ENCODE assay signal across 15 cellular contexts in genomic region chr2:118844261-118845004, GRCh38. TPM values are rescaled to one million over a fixed set of nuclear protein-coding genes. Genes with fewer than 3 reads are reported as not detected.
DNase-seq lines count a peak whose midpoint lies in the region; ATAC-seq and TF ChIP-seq lines count a peak whose summit lies in the region.
"Had no signal": no experiment of that assay in that cellular context is flagged by ENCODE, and none has a peak within 500 bp of the region (broad histone marks: within the 10 kb centered on the region; RNA-seq: fewer than 3 reads in every experiment).

No MANE protein-coding gene starts in this region.

- no peak overlapping the region for H3K27ac ChIP-seq in coronary artery

- no peak for DNase-seq in activated naive CD4-positive, alpha-beta T cell treated with anti-CD3 and anti-CD28 coated beads, Interleukin-2, amount 10 ng/mL, durations not matched to agents 7 days and 5 days
- DNase-seq in activated naive CD4-positive, alpha-beta T cell treated with Interleukin-2 at 50 U/mL for 16 hours: no peak
- DNase-seq in coronary artery (ENCODE audit: low spot score) (no peak), naive B cell (no peak), DMS 273 (lab: John Stamatoyannopoulos, UW; ENCODE audit: unreplicated experiment) (no peak), MV-4-11 (lab: John Stamatoyannopoulos, UW) (no peak), putamen (ENCODE audit: low spot score) (no peak)
- DNase-seq in stimulated activated effector memory CD8-positive, alpha-beta T cell treated with anti-CD3 and anti-CD28 coated beads, Interleukin-12 subunit alpha, Interleukin-12 subunit beta, amount 100 ng/mL, for 72 hours (ENCODE audit: low spot score in 2 of 2): no peak
- DNase-seq: ACHN; activated CD8-positive, alpha-beta T cell treated with anti-CD3 and anti-CD28 coated beads, Interleukin-2, amount 10 ng/mL, durations not matched to agents 7 days and 5 days; activated naive CD4-positive, alpha-beta T cell; DMS153; NCI-H226 had no signal

- CTCF ChIA-PET in activated naive CD4-positive, alpha-beta T cell treated with anti-CD3 and anti-CD28 coated beads, Interleukin-2, amount 10 ng/mL, durations not matched to agents 7 days and 5 days (lab: Charles Lee): interaction anchor here (2.5 kb wide), 1 partner anchor 11 kb away, joined by 10 read pairs; no protein-coding TSS in a partner anchor

- H3K27me3 Mint-ChIP-seq in activated naive CD4-positive, alpha-beta T cell treated with anti-CD3 and anti-CD28 coated beads, Interleukin-2, amount 10 ng/mL, durations not matched to agents 7 days and 5 days: peaks cover 100% of the 10 kb centered on the region
- peaks cover 62 to 84% (median 74%) of the 10 kb centered on the region in 3 donors for H3K27me3 Mint-ChIP-seq in naive B cell

- TF ChIP-seq CTCF in coronary artery (IDR thresholded peaks at IDR 0.05): no peak

- peak overlapping the region; percentile 71 for H3K4me3 ChIP-seq in coronary artery

- peaks cover 8% of the 10 kb centered on the region for H3K36me3 Mint-ChIP-seq in activated naive CD4-positive, alpha-beta T cell treated with anti-CD3 and anti-CD28 coated beads, Interleukin-2, amount 10 ng/mL, durations not matched to agents 7 days and 5 days
- no peaks in the 10 kb centered on the region for H3K36me3 Mint-ChIP-seq in naive B cell
- H3K36me3 Mint-ChIP-seq in stimulated activated effector memory CD8-positive, alpha-beta T cell treated with anti-CD3 and anti-CD28 coated beads, Interleukin-12 subunit alpha, Interleukin-12 subunit beta, amount 100 ng/mL, for 72 hours: no peaks in the 10 kb centered on the region

- H3K4me3 Mint-ChIP-seq in activated naive CD4-positive, alpha-beta T cell treated with anti-CD3 and anti-CD28 coated beads, Interleukin-2, amount 10 ng/mL, durations not matched to agents 7 days and 5 days: no peak overlapping the region
- peak overlapping the region in 6 of 8 donors; percentile 5 to 69 (median 46) for H3K4me3 Mint-ChIP-seq in naive B cell
- peak overlapping the region; percentile 69 for H3K4me3 Mint-ChIP-seq in stimulated activated effector memory CD8-positive, alpha-beta T cell treated with anti-CD3 and anti-CD28 coated beads, Interleukin-12 subunit alpha, Interleukin-12 subunit beta, amount 100 ng/mL, for 72 hours
- H3K4me3 Mint-ChIP-seq: T-helper 2 cell treated with Interferon-gamma antibody and Interleukin-4, amounts not matched to agents 5 μg/mL and 100 μg/mL, for 36 hours had no signal

- H3K4me1 Mint-ChIP-seq in activated naive CD4-positive, alpha-beta T cell treated with anti-CD3 and anti-CD28 coated beads, Interleukin-2, amount 10 ng/mL, durations not matched to agents 7 days and 5 days: peaks cover 16% of the 10 kb centered on the region
- H3K4me1 Mint-ChIP-seq in naive B cell: peaks cover 6 to 34% (median 27%) of the 10 kb centered on the region in 3 donors
- peaks cover 13% of the 10 kb centered on the region for H3K4me1 Mint-ChIP-seq in stimulated activated effector memory CD8-positive, alpha-beta T cell treated with anti-CD3 and anti-CD28 coated beads, Interleukin-12 subunit alpha, Interleukin-12 subunit beta, amount 100 ng/mL, for 72 hours

- no peak for ATAC-seq in naive B cell (ENCODE audit: low read depth in 2 of 2)
- no peak for ATAC-seq in stimulated activated effector memory CD8-positive, alpha-beta T cell treated with anti-CD3 and anti-CD28 coated beads, Interleukin-12 subunit alpha, Interleukin-12 subunit beta, amount 100 ng/mL, for 72 hours
- ATAC-seq: activated CD8-positive, alpha-beta T cell treated with anti-CD3 and anti-CD28 coated beads, Interleukin-2, amount 10 ng/mL, durations not matched to agents 7 days and 5 days had no signal

- H3K9me3 Mint-ChIP-seq in activated naive CD4-positive, alpha-beta T cell treated with anti-CD3 and anti-CD28 coated beads, Interleukin-2, amount 10 ng/mL, durations not matched to agents 7 days and 5 days: peaks cover 2% of the 10 kb centered on the region
- H3K9me3 Mint-ChIP-seq in naive B cell: peaks cover 0 to 14% (median 11%) of the 10 kb centered on the region in 7 donors
- H3K9me3 Mint-ChIP-seq in stimulated activated effector memory CD8-positive, alpha-beta T cell treated with anti-CD3 and anti-CD28 coated beads, Interleukin-12 subunit alpha, Interleukin-12 subunit beta, amount 100 ng/mL, for 72 hours: no peaks in the 10 kb centered on the region
- H3K9me3 Mint-ChIP-seq: T-helper 2 cell treated with Interferon-gamma antibody and Interleukin-4, amounts not matched to agents 5 μg/mL and 100 μg/mL, for 36 hours had no signal

- H3K27ac Mint-ChIP-seq in activated naive CD4-positive, alpha-beta T cell treated with anti-CD3 and anti-CD28 coated beads, Interleukin-2, amount 10 ng/mL, durations not matched to agents 7 days and 5 days: peak overlapping the region; percentile 70
- H3K27ac Mint-ChIP-seq in naive B cell: peak overlapping the region in 2 of 6 donors; percentile 44 to 95
- H3K27ac Mint-ChIP-seq in stimulated activated effector memory CD8-positive, alpha-beta T cell treated with anti-CD3 and anti-CD28 coated beads, Interleukin-12 subunit alpha, Interleukin-12 subunit beta, amount 100 ng/mL, for 72 hours: no peak overlapping the region
- H3K27ac Mint-ChIP-seq: activated CD8-positive, alpha-beta T cell treated with anti-CD3 and anti-CD28 coated beads, Interleukin-2, amount 10 ng/mL, durations not matched to agents 7 days and 5 days; T-helper 2 cell treated with Interferon-gamma antibody and Interleukin-4, amounts not matched to agents 5 μg/mL and 100 μg/mL, for 36 hours had no signal

RNA-seq across cellular contexts. Expression of gene EN1, which starts 3.0 kb away (rescaled TPM):
- not detected for polyA plus RNA-seq in naive B cell (ENCODE audit: low read depth in 6 of 6)
- polyA plus RNA-seq: fibroblast of lung had no signal
